Comparison of ENCODE assay signal across 1 cellular context in the genomic region with DNA sequence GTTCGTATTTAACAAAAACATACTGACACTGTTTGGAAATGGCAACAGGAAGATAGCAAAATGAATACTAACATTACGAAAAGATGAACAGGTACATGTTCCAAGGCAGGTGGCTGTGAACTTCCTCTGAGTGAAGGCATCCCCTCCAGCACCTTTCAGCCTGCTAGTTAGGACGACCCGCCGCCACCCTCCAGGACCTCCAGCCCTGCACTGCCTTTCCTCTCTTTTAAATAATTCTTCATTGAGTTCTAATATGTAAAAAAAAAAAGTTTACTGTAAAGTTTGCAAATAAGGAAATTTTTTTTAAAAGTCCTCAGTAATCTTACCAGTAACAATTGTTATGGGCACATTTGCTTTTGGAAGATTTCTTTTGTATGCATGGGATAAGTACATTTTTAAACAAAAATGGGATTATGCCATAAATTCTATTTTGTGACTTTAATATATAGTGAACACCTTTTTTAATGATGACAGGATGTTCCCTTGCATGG.
TF ChIP-seq lines count a peak whose summit lies in the region.

No MANE protein-coding gene starts in this region.

TF ChIP-seq in A549, 52 proteins besides CTCF, POLR2A, EP300 and RAD21 (continued from another document):
- TF ChIP-seq HOXB13 (CRISPR knock-in tag; IDR thresholded peaks at IDR 0.05; ENCODE audit: low read depth) (no peak), TP53 (CRISPR knock-in tag; IDR thresholded peaks at IDR 0.05) (peak; percentile 90; the same call in 1 of the 2 replicates), JUN (IDR thresholded peaks at IDR 0.05) (peak in 1 of 2 experiments; percentile 8; a peak in 1 of 5 replicates)
